ENCODE assay signal across 1 cellular context in the genomic region with DNA sequence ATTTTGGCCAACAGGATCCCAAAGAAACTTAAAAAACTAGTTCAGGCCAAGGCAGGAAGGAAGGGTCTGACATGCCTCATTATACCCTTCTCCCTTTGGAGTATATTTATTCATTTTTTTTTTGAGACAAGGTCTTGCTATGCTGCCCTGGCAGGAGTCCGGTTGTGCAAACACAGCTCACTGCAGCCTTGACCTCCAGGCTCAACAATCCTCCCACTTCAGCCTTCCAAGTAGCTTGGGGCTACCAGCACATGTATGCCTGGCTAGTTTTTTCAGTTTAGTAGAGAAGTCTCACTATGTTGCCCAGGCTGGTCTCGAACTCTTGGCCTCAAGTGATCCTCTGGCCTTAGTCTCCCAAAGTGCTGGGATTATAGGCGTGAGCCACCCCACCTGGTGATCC.
TF ChIP-seq lines count a peak whose summit lies in the region.

No MANE protein-coding gene starts in this region.

TF ChIP-seq in HEK293T, 16 proteins besides CTCF, POLR2A, EP300 and RAD21 (continued from another document):
- TF ChIP-seq BHLHE40 (IDR thresholded peaks at IDR 0.05; ENCODE audit: borderline replicate concordance) (no peak), ZNF384 (IDR thresholded peaks at IDR 0.05) (no peak), SUZ12 (IDR thresholded peaks at IDR 0.05) (no peak), HDGF (IDR thresholded peaks at IDR 0.05; ENCODE audit: borderline replicate concordance) (no peak), ELF4 (IDR thresholded peaks at IDR 0.05) (no peak), FOXA1 (IDR thresholded peaks at IDR 0.05) (no peak), NFRKB (IDR thresholded peaks at IDR 0.05) (no peak), SP1 (IDR thresholded peaks at IDR 0.05) (no peak), FOXM1 (IDR thresholded peaks at IDR 0.05; ENCODE audit: borderline replicate concordance) (no peak), ARNT (IDR thresholded peaks at IDR 0.05) (no peak), LEF1 (IDR thresholded peaks at IDR 0.05; ENCODE audit: borderline replicate concordance) (no peak)
- TF ChIP-seq, protein P1, sequence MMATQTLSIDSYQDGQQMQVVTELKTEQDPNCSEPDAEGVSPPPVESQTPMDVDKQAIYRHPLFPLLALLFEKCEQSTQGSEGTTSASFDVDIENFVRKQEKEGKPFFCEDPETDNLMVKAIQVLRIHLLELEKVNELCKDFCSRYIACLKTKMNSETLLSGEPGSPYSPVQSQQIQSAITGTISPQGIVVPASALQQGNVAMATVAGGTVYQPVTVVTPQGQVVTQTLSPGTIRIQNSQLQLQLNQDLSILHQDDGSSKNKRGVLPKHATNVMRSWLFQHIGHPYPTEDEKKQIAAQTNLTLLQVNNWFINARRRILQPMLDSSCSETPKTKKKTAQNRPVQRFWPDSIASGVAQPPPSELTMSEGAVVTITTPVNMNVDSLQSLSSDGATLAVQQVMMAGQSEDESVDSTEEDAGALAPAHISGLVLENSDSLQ (IDR thresholded peaks at IDR 0.05): no peak
TF ChIP-seq in HEK293T: peak in this region for 0.
